Comparison of ENCODE assay signal across 22 cellular contexts in genomic region chr5:75463726-75464125, GRCh38. TPM values are rescaled to one million over a fixed set of nuclear protein-coding genes. Genes with fewer than 3 reads are reported as not detected.
DNase-seq lines count a peak whose midpoint lies in the region; ATAC-seq, FAIRE-seq and TF ChIP-seq lines count a peak whose summit lies in the region.
"Had no signal": no experiment of that assay in that cellular context is flagged by ENCODE, and none has a peak within 500 bp of the region (broad histone marks: within the 10 kb centered on the region; RNA-seq: fewer than 3 reads in every experiment).

No MANE protein-coding gene starts in this region.

- RAD21 ChIA-PET in GM12878 (lab: Charles Lee; ENCODE audit: unreplicated experiment) = no interaction called here

- in situ Hi-C loops in GM12878 (cut with MboI) = no loop called here

- no peaks in the 10 kb centered on the region for H3K27me3 ChIP-seq in GM12878 (replicated peaks in 1 of 2; ENCODE audit: control insufficient read depth in 2 of 2, insufficient read depth in 2 of 2, low read length in 1 of 2)
- H3K27me3 ChIP-seq: BE2C, neural progenitor cell had no signal

- DNase-seq in activated naive CD8-positive, alpha-beta T cell treated with anti-CD3 and anti-CD28 coated beads, Interleukin-2, amount 50 U/mL, for 24 hours = no peak
- DNase-seq in GM12878 (ENCODE audit: low read depth, low spot score) = no peak
- peak; percentile 6 for DNase-seq in iris pigment epithelial cell (ENCODE audit: low read depth)
- no peak for DNase-seq in type B pancreatic cell (ENCODE audit: extremely low spot score, unreplicated experiment)
- no peak for DNase-seq in stimulated activated CD4-positive, alpha-beta T cell treated with anti-CD3 and anti-CD28 coated beads, Interleukin-2, amount 100 ng/mL, for 24 hours
- DNase-seq in iPS-NIHi11 (ENCODE audit: low spot score) = no peak
- DNase-seq: activated CD4-positive, alpha-beta T cell treated with anti-CD3 and anti-CD28 coated beads, Interleukin-2, amount 10 ng/mL, durations not matched to agents 7 days and 5 days; activated naive CD8-positive, alpha-beta T cell treated with anti-CD3 and anti-CD28 coated beads for 36 hours; BE2C; effector CD8-positive, alpha-beta T cell; left ventricle myocardium superior; mucosa of descending colon; NCI-H1417; NCI-H2227 treated with DMSO at 0.1 percent for 48 hours had no signal

- TF ChIP-seq RAD21 in GM12878 (IDR thresholded peaks at IDR 0.05; ENCODE audit: insufficient read depth, low read depth, low read length) = no peak

- no peak overlapping the region for H3K4me3 Mint-ChIP-seq in activated naive CD8-positive, alpha-beta T cell
- no peak overlapping the region for H3K4me3 Mint-ChIP-seq in activated naive CD8-positive, alpha-beta T cell treated with anti-CD3 and anti-CD28 coated beads, Interleukin-2, amount 50 U/mL, for 24 hours
- no peak overlapping the region for H3K4me3 Mint-ChIP-seq in type B pancreatic cell
- H3K4me3 Mint-ChIP-seq: activated CD4-positive, alpha-beta T cell treated with anti-CD3 and anti-CD28 coated beads, Interleukin-2, amount 10 ng/mL, durations not matched to agents 7 days and 5 days; activated naive CD8-positive, alpha-beta T cell treated with anti-CD3 and anti-CD28 coated beads for 36 hours; neural progenitor cell had no signal

- peak overlapping the region; percentile 42 for H3K27ac Mint-ChIP-seq in activated naive CD8-positive, alpha-beta T cell
- no peak overlapping the region for H3K27ac Mint-ChIP-seq in activated naive CD8-positive, alpha-beta T cell treated with anti-CD3 and anti-CD28 coated beads, Interleukin-2, amount 50 U/mL, for 24 hours
- peak overlapping the region; percentile 6 for H3K27ac Mint-ChIP-seq in type B pancreatic cell
- H3K27ac Mint-ChIP-seq: activated CD4-positive, alpha-beta T cell treated with anti-CD3 and anti-CD28 coated beads, Interleukin-2, amount 10 ng/mL, durations not matched to agents 7 days and 5 days; activated naive CD8-positive, alpha-beta T cell treated with anti-CD3 and anti-CD28 coated beads for 36 hours; neural progenitor cell; progenitor cell of endocrine pancreas had no signal

- H3K4me1 ChIP-seq in GM12878 (ENCODE audit: control insufficient read depth, insufficient read depth, low read length) = peaks cover 16% of the 10 kb centered on the region

- intact Hi-C loops in GM12878 (cut with micrococcal nuclease; ENCODE audit: unreplicated experiment) = no loop called here

- H2AFZ ChIP-seq in GM12878 (ENCODE audit: control insufficient read depth, low read depth, low read length) = no peak overlapping the region
- H2AFZ ChIP-seq: neural progenitor cell had no signal

- no TSS peak for BruUV-seq in GM12878 (replicated peaks; lab: Mats Ljungman, UMichigan)

- 95% methylated on average over 2 of the region's 2 CpGs for WGBS in GM12878 (ENCODE audit: insufficient coverage, insufficient replicate concordance, low lambda C conversion rate, missing lambda C conversion rate)

- peaks cover 58% of the 10 kb centered on the region for H3K4me1 Mint-ChIP-seq in activated naive CD8-positive, alpha-beta T cell (ENCODE audit: low read depth)
- H3K4me1 Mint-ChIP-seq in activated naive CD8-positive, alpha-beta T cell treated with anti-CD3 and anti-CD28 coated beads, Interleukin-2, amount 50 U/mL, for 24 hours = peaks cover 49% of the 10 kb centered on the region
- peaks cover 39% of the 10 kb centered on the region for H3K4me1 Mint-ChIP-seq in type B pancreatic cell (ENCODE audit: unreplicated experiment)

- CTCF ChIA-PET in GM12878 (lab: Yijun Ruan, JAX) = no interaction called here

- no peak overlapping the region for H3K9ac ChIP-seq in GM12878 (ENCODE audit: control insufficient read depth, insufficient read depth, low read length)
- H3K9ac ChIP-seq: neural progenitor cell had no signal

- POLR2A ChIA-PET in GM12878 (lab: Charles Lee) = no interaction called here

- SMC1A ChIA-PET in GM12878 (lab: Charles Lee; ENCODE audit: uncharacterized antibody, unreplicated experiment) = no interaction called here

- H3K9me3 ChIP-seq in GM12878 (replicated peaks; ENCODE audit: control insufficient read depth, insufficient read depth, low read length) = peaks cover 10% of the 10 kb centered on the region

- ATAC-seq in activated naive CD8-positive, alpha-beta T cell treated with anti-CD3 and anti-CD28 coated beads, Interleukin-2, amount 50 U/mL, for 24 hours = no peak
- ATAC-seq in GM12878 (no peak), GM18868 (IDR thresholded peaks at IDR 0.05; ENCODE audit: unreplicated experiment) (no peak)
- ATAC-seq: HepG2, left ventricle myocardium superior, mucosa of descending colon, Panc1 had no signal

- peaks cover 34% of the 10 kb centered on the region for H3K36me3 Mint-ChIP-seq in activated naive CD8-positive, alpha-beta T cell
- peaks cover 26% of the 10 kb centered on the region for H3K36me3 Mint-ChIP-seq in activated naive CD8-positive, alpha-beta T cell treated with anti-CD3 and anti-CD28 coated beads, Interleukin-2, amount 50 U/mL, for 24 hours (ENCODE audit: low read depth)
- H3K36me3 Mint-ChIP-seq in type B pancreatic cell = peaks cover 17% of the 10 kb centered on the region

- peaks cover 2% of the 10 kb centered on the region; the same call in 1 of the 2 replicates for H4K20me1 ChIP-seq in GM12878 (ENCODE audit: control insufficient read depth, insufficient read depth)

- H3K9me3 Mint-ChIP-seq in activated naive CD8-positive, alpha-beta T cell (ENCODE audit: low read depth) = peaks cover 17% of the 10 kb centered on the region
- H3K9me3 Mint-ChIP-seq in activated naive CD8-positive, alpha-beta T cell treated with anti-CD3 and anti-CD28 coated beads, Interleukin-2, amount 50 U/mL, for 24 hours = peaks cover 9% of the 10 kb centered on the region
- peaks cover 4% of the 10 kb centered on the region for H3K9me3 Mint-ChIP-seq in type B pancreatic cell

- H3K79me2 ChIP-seq in GM12878 (ENCODE audit: control insufficient read depth, insufficient read depth, low read length) = peaks cover 56% of the 10 kb centered on the region

- no peaks in the 10 kb centered on the region for H3K27me3 Mint-ChIP-seq in activated naive CD8-positive, alpha-beta T cell
- no peaks in the 10 kb centered on the region for H3K27me3 Mint-ChIP-seq in activated naive CD8-positive, alpha-beta T cell treated with anti-CD3 and anti-CD28 coated beads, Interleukin-2, amount 50 U/mL, for 24 hours
- no peaks in the 10 kb centered on the region for H3K27me3 Mint-ChIP-seq in type B pancreatic cell
- H3K27me3 Mint-ChIP-seq: activated CD4-positive, alpha-beta T cell treated with anti-CD3 and anti-CD28 coated beads, Interleukin-2, amount 10 ng/mL, durations not matched to agents 7 days and 5 days; activated naive CD8-positive, alpha-beta T cell treated with anti-CD3 and anti-CD28 coated beads for 36 hours; progenitor cell of endocrine pancreas had no signal

- no peak overlapping the region for H3K4me2 ChIP-seq in GM12878 (ENCODE audit: control insufficient read depth, insufficient read depth)
- H3K4me2 ChIP-seq: neural progenitor cell had no signal

- no peak for TF ChIP-seq POLR2A in GM12878 (IDR thresholded peaks at IDR 0.05; ENCODE audit: low read depth, low read length)

- peak overlapping the region; percentile 8; the same call in 1 of the 2 replicates for H3K27ac ChIP-seq in GM12878 (ENCODE audit: control insufficient read depth, insufficient read depth)
- H3K27ac ChIP-seq: neural progenitor cell had no signal

- no peak overlapping the region for H3K4me3 ChIP-seq in GM12878
- H3K4me3 ChIP-seq: mucosa of descending colon, neural progenitor cell had no signal

- no peak for FAIRE-seq in GM12878 (lab: Jason Lieb, UNC)
- FAIRE-seq: GM19239, HepG2, urothelium cell line had no signal

- TF ChIP-seq CTCF in GM12878 (IDR thresholded peaks at IDR 0.05 in 2 of 3, conservative IDR thresholded peaks at IDR 0.05 in 1 of 3; ENCODE audit: control insufficient read depth in 2 of 3, extremely low read depth in 1 of 3, insufficient read depth in 1 of 3, low read depth in 3 of 3, low read length in 3 of 3) = no peak
- TF ChIP-seq CTCF in type B pancreatic cell (conservative IDR thresholded peaks at IDR 0.05) = no peak

- peaks cover 3% of the 10 kb centered on the region in 2 experiments; a peak in 3 of 4 replicates for H3K36me3 ChIP-seq in GM12878 (ENCODE audit: control insufficient read depth in 2 of 2, insufficient read depth in 2 of 2, low read length in 1 of 2)
- H3K36me3 ChIP-seq: neural progenitor cell had no signal

- TF ChIP-seq EP300 in GM12878 (IDR thresholded peaks at IDR 0.05; ENCODE audit: borderline replicate concordance in 1 of 2, control insufficient read depth in 1 of 2, low read depth in 2 of 2, low read length in 2 of 2) = no peak

RNA-seq across cellular contexts. Expression of gene CERT1, which starts 47.7 kb away (rescaled TPM):
- 213 and 216 TPM in 2 replicates for total RNA-seq in GM12878 (2013; cell fraction: nucleolus; rRNA removed)
- 13.3 and 13.4 TPM in 2 replicates for total RNA-seq in GM12878 (2014; rRNA removed)
- 35.3 and 36.7 TPM in 2 replicates for total RNA-seq in GM12878 (2014; rRNA removed; fragmentation: Illumina TruSeq; extraction: Trizol)
- total RNA-seq in GM12878 (2021) = 30.2 and 30.7 TPM in 2 replicates
- 11.9 TPM for polyA plus RNA-seq in GM12878 (2011; ENCODE audit: low read depth)
- polyA plus RNA-seq in GM12878 (2011; rRNA removed) = 26.5 and 27.6 TPM in 2 replicates
- 11.6 and 28.3 TPM in 2 replicates for polyA plus RNA-seq in GM12878 (2011; cell fraction: cytosol; rRNA removed)
- polyA plus RNA-seq in GM12878 (2011; cell fraction: nucleus; rRNA removed) = 23.0 and 25.2 TPM in 2 replicates
- polyA plus RNA-seq in GM12878 (2012) = 15.4 and 25.1 TPM in 2 replicates
- polyA plus RNA-seq in GM12878 (2014; fragmentation: Illumina TruSeq; extraction: Trizol) = 32.5 and 43.2 TPM in 2 replicates
- 10 to 100 TPM in 1 of 2 experiments, 1 to 10 TPM in 1; 7.7 to 10.4 TPM for polyA plus RNA-seq in GM12878 (2014; fragmentation: Nextera tagmentation; extraction: Ambion mirVana)
- polyA plus RNA-seq in GM12878 (2014; rRNA removed) = 11.1 and 14.1 TPM in 2 replicates
- 10 to 100 TPM; 24.6 to 29.9 TPM for polyA plus RNA-seq in GM12878 (2016; fragmentation: Nextera tagmentation; extraction: Ambion mirVana)
- 57.1 and 106 TPM in 2 replicates for polyA minus RNA-seq in GM12878 (2011; rRNA and poly(A)+ RNA removed)
- polyA minus RNA-seq in GM12878 (2011; cell fraction: cytosol; rRNA and poly(A)+ RNA removed) = 19.9 and 22.8 TPM in 2 replicates
- 41.0 and 78.9 TPM in 2 replicates for polyA minus RNA-seq in GM12878 (2011; cell fraction: nucleus; rRNA and poly(A)+ RNA removed)
- total RNA-seq in type B pancreatic cell (ENCODE audit: low replicate concordance) = 55.6 and 66.0 TPM in 2 replicates

RNA-seq across cellular contexts. Expression of gene POLK, which starts 48.0 kb away (rescaled TPM):
- total RNA-seq in GM12878 (2013; cell fraction: nucleolus; rRNA removed) = 231 and 234 TPM in 2 replicates
- total RNA-seq in GM12878 (2014; rRNA removed) (29.0 and 36.8 TPM in 2 replicates), GM12878 (2014; rRNA removed; fragmentation: Illumina TruSeq; extraction: Trizol) (39.9 and 42.0 TPM in 2 replicates), GM12878 (2021) (25.6 and 26.6 TPM in 2 replicates), type B pancreatic cell (ENCODE audit: low replicate concordance) (13.8 and 21.2 TPM in 2 replicates)
- 7.1 TPM for polyA plus RNA-seq in GM12878 (2011; ENCODE audit: low read depth)
- polyA plus RNA-seq in GM12878 (2011; rRNA removed) (47.6 and 75.0 TPM in 2 replicates), GM12878 (2014; fragmentation: Illumina TruSeq; extraction: Trizol) (36.7 and 44.0 TPM in 2 replicates), GM12878 (2014; fragmentation: Nextera tagmentation; extraction: Ambion mirVana) (10 to 100 TPM; 10.4 to 10.7 TPM), GM12878 (2014; rRNA removed) (15.0 and 20.9 TPM in 2 replicates), GM12878 (2016; fragmentation: Nextera tagmentation; extraction: Ambion mirVana) (10 to 100 TPM; 29.0 to 32.0 TPM)
- 15.9 and 19.4 TPM in 2 replicates for polyA plus RNA-seq in GM12878 (2011; cell fraction: cytosol; rRNA removed)
- polyA plus RNA-seq in GM12878 (2011; cell fraction: nucleus; rRNA removed) = 29.1 and 39.9 TPM in 2 replicates
- 10.4 and 16.5 TPM in 2 replicates for polyA plus RNA-seq in GM12878 (2012)
- polyA minus RNA-seq in GM12878 (2011; rRNA and poly(A)+ RNA removed) = 50.9 and 127 TPM in 2 replicates
- 17.5 and 25.1 TPM in 2 replicates for polyA minus RNA-seq in GM12878 (2011; cell fraction: cytosol; rRNA and poly(A)+ RNA removed)
- polyA minus RNA-seq in GM12878 (2011; cell fraction: nucleus; rRNA and poly(A)+ RNA removed) = 33.9 and 57.1 TPM in 2 replicates
